18 cellular contexts compared by ENCODE assay signal in the genomic region with DNA sequence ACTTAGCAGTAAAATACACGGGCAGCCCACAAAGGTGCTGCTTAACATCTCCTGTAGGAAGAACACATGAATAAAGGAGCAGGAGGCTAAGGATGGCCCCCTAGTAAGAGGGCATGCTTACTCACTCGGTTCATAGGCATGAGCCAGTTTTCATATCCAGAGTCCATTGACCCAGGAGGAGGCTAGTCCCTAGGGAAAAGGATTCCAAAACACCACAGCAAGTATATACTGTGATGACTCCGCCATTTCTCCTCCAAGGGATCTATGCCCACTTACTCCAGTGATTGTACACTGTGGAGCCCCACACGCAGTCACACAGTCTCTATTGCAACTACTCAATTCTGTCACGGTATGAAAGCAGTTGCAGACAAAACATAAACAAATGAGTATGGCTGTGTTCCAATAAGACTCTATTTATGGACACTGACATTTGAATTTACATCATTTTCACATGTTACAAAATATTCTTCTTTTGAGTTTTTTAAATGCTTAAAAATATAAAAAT.
DNase-seq lines count a peak whose midpoint lies in the region; ATAC-seq and TF ChIP-seq lines count a peak whose summit lies in the region.
"Had no signal": no experiment of that assay in that cellular context is flagged by ENCODE, and none has a peak within 500 bp of the region (broad histone marks: within the 10 kb centered on the region; RNA-seq: fewer than 3 reads in every experiment).

No MANE protein-coding gene starts in this region.

- H3K4me3 ChIP-seq in astrocyte of the spinal cord (ENCODE audit: low read depth, low read length), result no peak overlapping the region
- H3K4me3 ChIP-seq: BLaER1 had no signal

- TF ChIP-seq CTCF in astrocyte of the spinal cord (IDR thresholded peaks at IDR 0.05; ENCODE audit: low read depth, low read length), result no peak

- ATAC-seq in HG02973 (IDR thresholded peaks at IDR 0.05; ENCODE audit: unreplicated experiment), result no peak
- ATAC-seq: Panc1 had no signal

- in situ Hi-C loops in astrocyte of the spinal cord (cut with HindIII; ENCODE audit: low sequenced_read_pairs), result no loop called here

- DNase-seq in DMS79 treated with DMSO at 0.1 percent for 48 hours (lab: John Stamatoyannopoulos, UW) (peak; percentile 38), DMS79 (lab: John Stamatoyannopoulos, UW) (no peak), astrocyte of the spinal cord (ENCODE audit: low read depth, low spot score) (peak; percentile 45), fibroblast of peridontal ligament (ENCODE audit: extremely low read depth) (peak; percentile 19), smooth muscle cell of the brain vasculature (ENCODE audit: low read depth, low spot score) (peak; percentile 24), occipital lobe (lab: John Stamatoyannopoulos, UW) (no peak), germinal center (ENCODE audit: low spot score) (no peak)
- DNase-seq: CD8-positive, alpha-beta memory T cell; EL; NCI-H1105; NCI-H1694 treated with DMSO at 0.1 percent for 48 hours; NCI-H446; NCI-H82; Right ventricle myocardium superior; SK-N-SH had no signal

Comparison
In these comparisons a context has a peak if more than half of its experiments do, and no peak if none do; other contexts are left out.
1. DNase-seq: peak in DMS79 treated with DMSO at 0.1 percent for 48 hours (single experiment), astrocyte of the spinal cord (single experiment), fibroblast of peridontal ligament (single experiment) and smooth muscle cell of the brain vasculature (single experiment); none in DMS79 (single experiment), occipital lobe (single experiment) and germinal center (single experiment).